In genomic region chr11:134397304-134398078, GRCh38 we compare ENCODE assay signal across 22 cellular contexts. TPM values are rescaled to one million over a fixed set of nuclear protein-coding genes. Genes with fewer than 3 reads are reported as not detected.
DNase-seq lines count a peak whose midpoint lies in the region; ATAC-seq, FAIRE-seq and TF ChIP-seq lines count a peak whose summit lies in the region.
"Had no signal": no experiment of that assay in that cellular context is flagged by ENCODE, and none has a peak within 500 bp of the region (broad histone marks: within the 10 kb centered on the region; RNA-seq: fewer than 3 reads in every experiment).

No MANE protein-coding gene starts in this region.

- TF ChIP-seq CTCF in WTC11 (IDR thresholded peaks at IDR 0.05) (no peak), H1 (IDR thresholded peaks at IDR 0.05; ENCODE audit: control extremely low read depth in 1 of 3, insufficient read depth in 1 of 3, low read depth in 1 of 3, low read length in 3 of 3) (no peak), stomach (IDR thresholded peaks at IDR 0.05) (no peak), PC-9 (conservative IDR thresholded peaks at IDR 0.05) (no peak)
- no peak for TF ChIP-seq CTCF in CD4-positive, alpha-beta T cell (IDR thresholded peaks at IDR 0.05)

- H3K4me1 Mint-ChIP-seq in WTC11, result peaks cover 6% of the 10 kb centered on the region; the same call in 1 of the 2 replicates
- H3K4me1 Mint-ChIP-seq in CD4-positive, alpha-beta T cell (ENCODE audit: low read depth), result no peaks in the 10 kb centered on the region
- H3K4me1 Mint-ChIP-seq: B cell had no signal

- no peaks in the 10 kb centered on the region for H3K9me3 ChIP-seq in H1 (ENCODE audit: insufficient read depth in 2 of 2, low read depth in 1 of 2, low read length in 1 of 2)
- H3K9me3 ChIP-seq in stomach, result no peaks in the 10 kb centered on the region
- no peaks in the 10 kb centered on the region for H3K9me3 ChIP-seq in PC-9 (ENCODE audit: insufficient read depth, low read depth)
- no peaks in the 10 kb centered on the region for H3K9me3 ChIP-seq in CD4-positive, alpha-beta T cell (ENCODE audit: control insufficient read depth, low read length)
- H3K9me3 ChIP-seq: A549, Peyer's patch had no signal

- WGBS in H1 (ENCODE audit: extremely low coverage in 1 of 2, insufficient coverage in 1 of 2, insufficient read length in 1 of 2, insufficient replicate concordance in 2 of 2, low coverage in 1 of 2, low lambda C conversion rate in 2 of 2, missing lambda C conversion rate in 1 of 2), 2 experiments, result 94% methylated on average over 13 of the region's 18 CpGs; no CpG with 5 or more reads in 1 of the 2 experiments
- whole genome bisulfite sequencing in stomach, 5 donors, result 72 to 87% (median 76%) methylated on average over 12 to 18 of the region's 18 CpGs

- no peaks in the 10 kb centered on the region for H3K9me2 ChIP-seq in PC-9 (ENCODE audit: insufficient read depth)

- H3K14ac ChIP-seq in H1 (ENCODE audit: insufficient read length), result no peak overlapping the region

- H3K4me1 ChIP-seq in H1 (replicated peaks in 1 of 4; ENCODE audit: control insufficient read depth in 3 of 4, insufficient read depth in 4 of 4, low read length in 3 of 4) (peaks cover 0 to 8% (median 3%) of the 10 kb centered on the region in 4 experiments; a peak in 2 of 7 replicates), stomach (peaks cover 5 to 25% (median 11%) of the 10 kb centered on the region in 4 donors), PC-9 (replicated peaks; ENCODE audit: insufficient read depth) (no peaks in the 10 kb centered on the region)
- H3K4me1 ChIP-seq: A549, Peyer's patch had no signal

- H3K4me2 ChIP-seq in H1 (ENCODE audit: insufficient read depth in 1 of 2, low read depth in 2 of 2, low read length in 2 of 2), result no peak overlapping the region
- H3K4me2 ChIP-seq in PC-9, result no peak overlapping the region
- H3K4me2 ChIP-seq: A549, GM23338 had no signal

- H3K79me1 ChIP-seq in H1 (ENCODE audit: low read depth, low read length), result peaks cover 9% of the 10 kb centered on the region

- BruUV-seq in PC-9 (replicated peaks; lab: Mats Ljungman, UMichigan), result no TSS peak

- no peak overlapping the region for H2BK12ac ChIP-seq in H1 (ENCODE audit: low read depth, low read length)

- no peak overlapping the region for H4K5ac ChIP-seq in H1 (ENCODE audit: insufficient read length, low read depth, low read length)

- no peak overlapping the region for H3K23ac ChIP-seq in H1 (ENCODE audit: insufficient read length)

- no peak overlapping the region for H3K4ac ChIP-seq in H1 (replicated peaks; ENCODE audit: insufficient read length, low read depth, low read length)

- H3K27me3 ChIP-seq in H7 (ENCODE audit: control insufficient read depth, insufficient read depth, low read length) (no peaks in the 10 kb centered on the region), H1 (replicated peaks in 1 of 4; ENCODE audit: control insufficient read depth in 3 of 4, extremely low read depth in 1 of 4, insufficient read depth in 3 of 4, low read length in 3 of 4) (no peaks in the 10 kb centered on the region), stomach (peaks cover 0 to 29% (median 0%) of the 10 kb centered on the region in 3 donors), PC-9 (ENCODE audit: insufficient read depth, low read depth) (peaks cover 99% of the 10 kb centered on the region)
- no peaks in the 10 kb centered on the region for H3K27me3 ChIP-seq in CD4-positive, alpha-beta T cell (ENCODE audit: control insufficient read depth, insufficient read depth, low read length)
- H3K27me3 ChIP-seq: Peyer's patch had no signal

- no peak for TF ChIP-seq RAD21 in H1 (IDR thresholded peaks at IDR 0.05 in 1 of 2, conservative IDR thresholded peaks at IDR 0.05 in 1 of 2; ENCODE audit: low read depth in 2 of 2, low read length in 2 of 2)

- no peak overlapping the region for H3K4me3 Mint-ChIP-seq in WTC11
- H3K4me3 Mint-ChIP-seq in CD4-positive, alpha-beta T cell, result no peak overlapping the region
- H3K4me3 Mint-ChIP-seq: B cell, GM23338 had no signal

- no peak for FAIRE-seq in H1 (lab: Jason Lieb, UNC)
- FAIRE-seq: A549, G401.6, GM12892 had no signal

- H3K4me3 ChIP-seq in H7 (ENCODE audit: insufficient read depth, low read depth, low read length), result no peak overlapping the region
- no peak overlapping the region for H3K4me3 ChIP-seq in H1 (ENCODE audit: extremely low read depth in 1 of 4, insufficient read depth in 2 of 4, low read depth in 3 of 4, low read length in 4 of 4)
- no peak overlapping the region for H3K4me3 ChIP-seq in stomach
- no peak overlapping the region for H3K4me3 ChIP-seq in PC-9
- H3K4me3 ChIP-seq: A549, GM23338, Peyer's patch had no signal

- H2BK120ac ChIP-seq in H1 (replicated peaks; ENCODE audit: low read depth, low read length), result no peak overlapping the region

- CTCF ChIA-PET in WTC11 (lab: Charles Lee) (interaction anchor here (1.3 kb wide), 1 partner anchor 14 kb away, joined by 4 read pairs; the partner anchor contains the start of gene B3GAT1), H1 (lab: Charles Lee; ENCODE audit: partially characterized antibody) (interaction anchor here (0.7 to 1.8 kb wide), 4 partner anchors 17 to 261 kb away, joined by 3 to 7 read pairs (median 3); no protein-coding TSS in a partner anchor), PC-9 (lab: Charles Lee) (no interaction called here)
- CTCF ChIA-PET in CD4-positive, alpha-beta T cell (lab: Charles Lee), result no interaction called here

- no peaks in the 10 kb centered on the region for H3K27me3 Mint-ChIP-seq in WTC11 (ENCODE audit: low read depth)
- peaks cover 20% of the 10 kb centered on the region for H3K27me3 Mint-ChIP-seq in CD4-positive, alpha-beta T cell

- no peaks in the 10 kb centered on the region for H3K36me3 ChIP-seq in H7 (replicated peaks; ENCODE audit: control insufficient read depth, insufficient read depth, low read length)
- H3K36me3 ChIP-seq in H1 (ENCODE audit: control insufficient read depth in 2 of 4, insufficient read depth in 4 of 4, low read length in 3 of 4), result peaks cover 0 to 4% (median 0%) of the 10 kb centered on the region in 4 experiments; a peak in 2 of 8 replicates
- H3K36me3 ChIP-seq in stomach, result no peaks in the 10 kb centered on the region
- no peaks in the 10 kb centered on the region for H3K36me3 ChIP-seq in PC-9 (ENCODE audit: low read depth)
- H3K36me3 ChIP-seq: Peyer's patch had no signal

- POLR2A ChIA-PET in WTC11 (lab: Charles Lee) (no interaction called here), H1 (lab: Charles Lee; ENCODE audit: partially characterized antibody) (interaction anchor here (1.4 kb wide), 1 partner anchor 12 kb away, joined by 3 read pairs; no protein-coding TSS in a partner anchor), PC-9 (lab: Charles Lee; ENCODE audit: unreplicated experiment) (no interaction called here)
- POLR2A ChIA-PET in CD4-positive, alpha-beta T cell (lab: Charles Lee), result no interaction called here

- H4K20me1 ChIP-seq in H1 (replicated peaks in 1 of 2; ENCODE audit: control insufficient read depth in 1 of 2, insufficient read depth in 2 of 2, low read length in 2 of 2) (peaks cover 9 to 39% of the 10 kb centered on the region in 2 experiments), PC-9 (ENCODE audit: insufficient read depth) (no peaks in the 10 kb centered on the region; the same call in 1 of the 2 replicates)

- H3K56ac ChIP-seq in H1 (replicated peaks; ENCODE audit: insufficient read length, low read depth, low read length), result no peak overlapping the region

- H3K18ac ChIP-seq in H1 (ENCODE audit: extremely low read depth, low read length), result no peak overlapping the region

- no peak overlapping the region for H2BK15ac ChIP-seq in H1 (ENCODE audit: low read length)

- no peaks in the 10 kb centered on the region for H3F3A ChIP-seq in PC-9 (ENCODE audit: insufficient read depth, low read depth)

- no peak overlapping the region for H2AFZ ChIP-seq in H1 (ENCODE audit: low read length)
- H2AFZ ChIP-seq in PC-9, result no peak overlapping the region
- H2AFZ ChIP-seq: GM23338 had no signal

- no peak overlapping the region for H3K9ac ChIP-seq in H1 (replicated peaks in 1 of 4; ENCODE audit: extremely low read depth in 1 of 4, low read depth in 3 of 4, low read length in 3 of 4)

- H3K27ac ChIP-seq in H1 (ENCODE audit: low read depth, low read length) (no peak overlapping the region), stomach (peak overlapping the region in 4 of 5 donors; percentile 1 to 69 (median 60)), PC-9 (no peak overlapping the region)
- no peak overlapping the region for H3K27ac ChIP-seq in CD4-positive, alpha-beta T cell (ENCODE audit: low read depth, low read length)
- H3K27ac ChIP-seq: A549, Peyer's patch had no signal

- H2BK5ac ChIP-seq in H1 (ENCODE audit: low read depth, low read length), result no peak overlapping the region; the same call in 1 of the 2 replicates

- H3K79me2 ChIP-seq in H1 (ENCODE audit: control insufficient read depth in 1 of 2, insufficient read depth in 2 of 2, low read length in 2 of 2) (peaks cover 0 to 42% of the 10 kb centered on the region in 2 experiments; a peak in 1 of 4 replicates), PC-9 (ENCODE audit: low read depth) (no peaks in the 10 kb centered on the region)

- H4K8ac ChIP-seq in H1 (ENCODE audit: extremely low read depth, insufficient read depth, low read length), result no peak overlapping the region

- H4K91ac ChIP-seq in H1 (replicated peaks; ENCODE audit: insufficient read length, low read length), result no peak overlapping the region

- TF ChIP-seq EP300 in H1 (IDR thresholded peaks at IDR 0.05; ENCODE audit: borderline replicate concordance in 1 of 2, low read depth in 2 of 2, low read length in 2 of 2), result no peak
- TF ChIP-seq EP300 in stomach (IDR thresholded peaks at IDR 0.05), result no peak

- H3K23me2 ChIP-seq in H1 (ENCODE audit: low read depth, low read length), result 0 out of 2 replicates have a peak, but pooled peaks cover 2% of the 10 kb centered on the region

- peak overlapping the region; percentile 75; the same call in 1 of the 2 replicates for H2AK5ac ChIP-seq in H1 (ENCODE audit: low read depth, low read length)

- TF ChIP-seq POLR2A in H1 (IDR thresholded peaks at IDR 0.05; ENCODE audit: control extremely low read depth in 1 of 2, low read depth in 2 of 2, low read length in 2 of 2) (no peak), stomach (IDR thresholded peaks at IDR 0.05) (no peak)

- intact Hi-C loops in stomach (cut with DNase I; ENCODE audit: low total_unique reads), result no loop called here
- intact Hi-C loops in PC-9 (cut with micrococcal nuclease; ENCODE audit: unreplicated experiment), result no loop called here
- intact Hi-C loops in CD4-positive, alpha-beta T cell (cut with DNase I, micrococcal nuclease), result no loop called here

- H2BK20ac ChIP-seq in H1 (ENCODE audit: low read length), result no peak overlapping the region

- no peak for ATAC-seq in WTC11
- no peak for ATAC-seq in CD4-positive, alpha-beta T cell (ENCODE audit: poor library complexity)
- ATAC-seq: A549, GM23338, SK-N-SH treated with all-trans-retinoic acid at 6 μM for 48 hours had no signal

- peaks cover 11% of the 10 kb centered on the region for H3K36me3 Mint-ChIP-seq in WTC11
- no peaks in the 10 kb centered on the region for H3K36me3 Mint-ChIP-seq in CD4-positive, alpha-beta T cell (ENCODE audit: low read depth)

- peaks cover 8% of the 10 kb centered on the region for H3K9me3 Mint-ChIP-seq in WTC11
- no peaks in the 10 kb centered on the region for H3K9me3 Mint-ChIP-seq in CD4-positive, alpha-beta T cell

- peak overlapping the region; percentile 58; the same call in 1 of the 2 replicates for H3K27ac Mint-ChIP-seq in WTC11
- no peak overlapping the region for H3K27ac Mint-ChIP-seq in CD4-positive, alpha-beta T cell
- H3K27ac Mint-ChIP-seq: B cell, GM23338 had no signal

- DNase-seq in H7, result peak; percentile 66
- DNase-seq in WTC11 (ENCODE audit: low spot score), result no peak
- DNase-seq in H1 (ENCODE audit: low read depth in 1 of 2, low spot score in 2 of 2), result no peak
- DNase-seq in stomach, result no peak
- no peak for DNase-seq in PC-9
- DNase-seq in activated CD4-positive, alpha-beta T cell treated with anti-CD3 and anti-CD28 coated beads, Interleukin-2, amount 50 U/mL, for 1 hour, result no peak
- no peak for DNase-seq in CD4-positive, alpha-beta T cell
- DNase-seq: Kasumi-1, NCI-H1417, NCI-H1694 treated with DMSO at 0.1 percent for 48 hours, NCI-H2081 treated with DMSO at 0.1 percent for 48 hours, NCI-H2171 treated with DMSO at 0.1 percent for 48 hours, NCI-H524 treated with DMSO at 0.1 percent for 48 hours, NCI-H82, Peyer's patch had no signal

RNA-seq across cellular contexts. Expression of gene B3GAT1, which starts 14.6 kb away (rescaled TPM):
- 9.9 and 12.8 TPM in 2 replicates for total RNA-seq in H7 (2014; rRNA removed; shearing (Covaris generic))
- total RNA-seq in WTC11 (2021) (20.9 to 30.0 TPM (median 23.1 TPM) in 3 replicates), stomach (10 to 100 TPM in 3 of 5 donors, not detected in 2; 21.0 to 34.4 (median 25.8) TPM), PC-9 (2021) (not detected in 2 replicates)
- total RNA-seq in H1 (2021; fragmentation: NEBNext Ultra II Directional; extraction: Animal tissue kit (Norgen Biotek cat#: 25700)), result 32.4 and 35.0 TPM in 2 replicates
- polyA plus RNA-seq in H1 (2011; rRNA removed) (19.7 and 27.0 TPM in 2 replicates), stomach (10 to 100 TPM in 2 of 3 donors, 1 to 10 TPM in 1; 5.3 to 16.3 (median 12.6) TPM)
- 18.2 TPM for polyA plus RNA-seq in H1 (2011; cell fraction: cytosol; rRNA removed)
- polyA plus RNA-seq in H1 (2011; cell fraction: nucleus; rRNA removed), result 46.6 TPM
- 22.6 to 25.8 TPM (median 24.3 TPM) in 4 replicates for polyA plus RNA-seq in H1 (2012, experiment 1 of 2)
- polyA plus RNA-seq in H1 (2012, experiment 2 of 2), result 23.0 TPM
- 16.5 TPM for polyA plus RNA-seq in H1 (2013, experiment 1 of 2)
- 16.3 TPM for polyA plus RNA-seq in H1 (2013, experiment 2 of 2)
- 10.1 and 12.8 TPM in 2 replicates for polyA minus RNA-seq in H1 (2011; rRNA and poly(A)+ RNA removed)
- polyA minus RNA-seq in H1 (2011; cell fraction: cytosol; rRNA and poly(A)+ RNA removed), result 15.9 TPM
- polyA minus RNA-seq in H1 (2011; cell fraction: nucleus; rRNA and poly(A)+ RNA removed), result 20.5 TPM
- under 1 TPM; 0.14 to 0.22 TPM for total RNA-seq in CD4-positive, alpha-beta T cell
- total RNA-seq: B cell, MCF 10A had no signal
- polyA plus RNA-seq: A549 had no signal

Comparison
In these comparisons a context has a peak if more than half of its experiments do, and no peak if none do; other contexts are left out.
1. H3K27ac ChIP-seq: peak in stomach (4 of 5); none in H1 (single experiment), PC-9 (single experiment) and CD4-positive, alpha-beta T cell (single experiment).
2. CTCF ChIA-PET loops: an anchor here in WTC11 (1.3 kb wide) and H1 (0.7 to 1.8 kb wide); none called in PC-9 and CD4-positive, alpha-beta T cell.